8 cellular contexts compared by ENCODE assay signal in genomic region chr2:202238234-202239197, GRCh38. TPM values are rescaled to one million over a fixed set of nuclear protein-coding genes. Genes with fewer than 3 reads are reported as not detected.
DNase-seq lines count a peak whose midpoint lies in the region; ATAC-seq and TF ChIP-seq lines count a peak whose summit lies in the region.

SUMO1 (minus strand) TSS chr2:202238597; CDS start chr2:202238451, 146 bp downstream.

- H3K27me3 Mint-ChIP-seq in activated T-helper 17 cell treated with anti-CD3 and anti-CD28 coated beads, Interleukin-2, amount 50 U/mL, for 72 hours: no peaks in the 10 kb centered on the region
- no peaks in the 10 kb centered on the region for H3K27me3 Mint-ChIP-seq in naive B cell
- H3K27me3 Mint-ChIP-seq in stimulated activated memory B cell treated with anti-CD40 and anti-IgM and Interleukin-4, amounts not matched to agents 10 μg/mL and 1 μg/mL and 100 μg/mL, for 72 hours: no peaks in the 10 kb centered on the region

- H3K27ac ChIP-seq in RWPE1 (peak within 1 kb of the TSS; percentile 86), fibroblast of lung (ENCODE audit: insufficient read depth, low read length) (peak within 1 kb of the TSS; percentile 84)

- peak within 1 kb of the TSS; percentile 77 for H3K9ac ChIP-seq in fibroblast of lung (ENCODE audit: insufficient read depth, low read length)

- H3K36me3 ChIP-seq in fibroblast of lung (ENCODE audit: control insufficient read depth, insufficient read depth, low read length): no peaks in the 10 kb centered on the region

- H3K27ac Mint-ChIP-seq in activated T-helper 17 cell treated with anti-CD3 and anti-CD28 coated beads, Interleukin-2, amount 50 U/mL, for 72 hours: peak within 1 kb of the TSS; percentile 95
- peak within 1 kb of the TSS; percentile 92 to 98 (median 98) for H3K27ac Mint-ChIP-seq in naive B cell
- peak within 1 kb of the TSS; percentile 85 for H3K27ac Mint-ChIP-seq in stimulated activated memory B cell treated with anti-CD40 and anti-IgM and Interleukin-4, amounts not matched to agents 10 μg/mL and 1 μg/mL and 100 μg/mL, for 72 hours

- POLR2A ChIA-PET in RWPE1 (lab: Yijun Ruan, JAX; ENCODE audit: low non-redundant PET): no interaction called here

- peaks cover 4% of the 10 kb centered on the region for H3K4me1 Mint-ChIP-seq in activated T-helper 17 cell treated with anti-CD3 and anti-CD28 coated beads, Interleukin-2, amount 50 U/mL, for 72 hours
- peaks cover 17 to 37% (median 25%) of the 10 kb centered on the region in 3 donors for H3K4me1 Mint-ChIP-seq in naive B cell
- H3K4me1 Mint-ChIP-seq in stimulated activated memory B cell treated with anti-CD40 and anti-IgM and Interleukin-4, amounts not matched to agents 10 μg/mL and 1 μg/mL and 100 μg/mL, for 72 hours: peaks cover 16% of the 10 kb centered on the region

- TF ChIP-seq CTCF in LNCaP clone FGC (IDR thresholded peaks at IDR 0.05; ENCODE audit: control insufficient read depth, extremely low read depth, insufficient read depth) (no peak), RWPE1 (conservative IDR thresholded peaks at IDR 0.05; ENCODE audit: low read depth) (no peak), fibroblast of lung (conservative IDR thresholded peaks at IDR 0.05 in 1 of 2, IDR thresholded peaks at IDR 0.05 in 1 of 2; ENCODE audit: low read depth in 1 of 2, low read length in 2 of 2) (no peak)

- peaks cover 3% of the 10 kb centered on the region for H4K20me1 ChIP-seq in fibroblast of lung (ENCODE audit: control insufficient read depth, extremely low read depth, insufficient read depth, low read length)

- H3K4me1 ChIP-seq in fibroblast of lung (ENCODE audit: control insufficient read depth, extremely low read depth, insufficient read depth, low read length): no peaks in the 10 kb centered on the region

- H3K4me3 ChIP-seq in LNCaP clone FGC (ENCODE audit: low read depth, low read length) (peak within 1 kb of the TSS; percentile 90), fibroblast of lung (replicated peaks in 1 of 4; ENCODE audit: control extremely low read depth in 1 of 4, insufficient read depth in 1 of 4, low read depth in 3 of 4, low read length in 4 of 4) (peak within 1 kb of the TSS; percentile 88 to 99 (median 94))

- H3K4me3 Mint-ChIP-seq in activated T-helper 17 cell treated with anti-CD3 and anti-CD28 coated beads, Interleukin-2, amount 50 U/mL, for 72 hours: peak within 1 kb of the TSS; percentile 92
- peak within 1 kb of the TSS; percentile 95 to 100 (median 96) for H3K4me3 Mint-ChIP-seq in naive B cell
- peak within 1 kb of the TSS; percentile 91 for H3K4me3 Mint-ChIP-seq in stimulated activated memory B cell treated with anti-CD40 and anti-IgM and Interleukin-4, amounts not matched to agents 10 μg/mL and 1 μg/mL and 100 μg/mL, for 72 hours

- H3K9me3 Mint-ChIP-seq in activated T-helper 17 cell treated with anti-CD3 and anti-CD28 coated beads, Interleukin-2, amount 50 U/mL, for 72 hours: no peaks in the 10 kb centered on the region
- no peaks in the 10 kb centered on the region for H3K9me3 Mint-ChIP-seq in naive B cell
- no peaks in the 10 kb centered on the region for H3K9me3 Mint-ChIP-seq in stimulated activated memory B cell treated with anti-CD40 and anti-IgM and Interleukin-4, amounts not matched to agents 10 μg/mL and 1 μg/mL and 100 μg/mL, for 72 hours

- H3K36me3 Mint-ChIP-seq in activated T-helper 17 cell treated with anti-CD3 and anti-CD28 coated beads, Interleukin-2, amount 50 U/mL, for 72 hours (ENCODE audit: low read depth): peaks cover 15% of the 10 kb centered on the region
- no peaks in the 10 kb centered on the region for H3K36me3 Mint-ChIP-seq in naive B cell
- H3K36me3 Mint-ChIP-seq in stimulated activated memory B cell treated with anti-CD40 and anti-IgM and Interleukin-4, amounts not matched to agents 10 μg/mL and 1 μg/mL and 100 μg/mL, for 72 hours: no peaks in the 10 kb centered on the region

- H3K4me2 ChIP-seq in fibroblast of lung (ENCODE audit: extremely low read depth, insufficient read depth, low read length): peak within 1 kb of the TSS; percentile 79

- H3K27me3 ChIP-seq in fibroblast of lung (ENCODE audit: control insufficient read depth, insufficient read depth, low read length): no peaks in the 10 kb centered on the region

- no peaks in the 10 kb centered on the region for H3K9me3 ChIP-seq in fibroblast of lung (ENCODE audit: control insufficient read depth, insufficient read depth, low read depth, low read length)

- peak; percentile 94 for DNase-seq in Daoy (ENCODE audit: low read depth)
- peak; percentile 59 for DNase-seq in GOT3 (lab: John Stamatoyannopoulos, UW)
- peak; percentile 54 for DNase-seq in LNCaP clone FGC (ENCODE audit: low read depth)
- DNase-seq in RWPE1 (ENCODE audit: low spot score): peak; percentile 87
- DNase-seq in fibroblast of lung (ENCODE audit: low read depth in 2 of 2): peak; percentile 86 to 88
- peak; percentile 88 for DNase-seq in naive B cell

- peak; percentile 97 for ATAC-seq in activated T-helper 17 cell treated with anti-CD3 and anti-CD28 coated beads, Interleukin-2, amount 50 U/mL, for 72 hours (replicated peaks)
- peak; percentile 94 to 96 for ATAC-seq in naive B cell (ENCODE audit: low read depth in 2 of 2)
- peak; percentile 96 for ATAC-seq in stimulated activated memory B cell treated with anti-CD40 and anti-IgM and Interleukin-4, amounts not matched to agents 10 μg/mL and 1 μg/mL and 100 μg/mL, for 72 hours

- CTCF ChIA-PET in RWPE1 (lab: Yijun Ruan, JAX): no interaction called here

- H3K79me2 ChIP-seq in fibroblast of lung (ENCODE audit: control insufficient read depth, insufficient read depth, low read length): peaks cover 44% of the 10 kb centered on the region

- H2AFZ ChIP-seq in fibroblast of lung (ENCODE audit: low read length): peak within 1 kb of the TSS; percentile 100

RNA-seq across cellular contexts. Expression of gene SUMO1, which starts in this region (rescaled TPM):
- total RNA-seq in Daoy (2014; rRNA removed; shearing (Covaris generic)): 160 and 173 TPM in 2 replicates
- total RNA-seq in activated T-helper 17 cell treated with anti-CD3 and anti-CD28 coated beads, Interleukin-2, amount 50 U/mL, for 72 hours: 100 to 1,000 TPM in 1 of 2 donors, 10 to 100 TPM in 1; 81.8 to 115 TPM
- total RNA-seq in fibroblast of lung: 97.3 and 107 TPM in 2 replicates
- polyA plus RNA-seq in fibroblast of lung (151 and 170 TPM in 2 replicates), naive B cell (ENCODE audit: low read depth in 6 of 6) (100 to 1,000 TPM; 136 to 248 (median 168) TPM)
- 150 and 164 TPM in 2 replicates for polyA plus RNA-seq in fibroblast of lung (2012)
- polyA minus RNA-seq in fibroblast of lung (ENCODE audit: low replicate concordance): 4.3 and 5.2 TPM in 2 replicates

Comparison
In these comparisons a context has a peak if more than half of its experiments do, and no peak if none do; other contexts are left out.
1. Peak in every context shown above with its lines: DNase-seq, ATAC-seq, H3K4me3 ChIP-seq and H3K27ac ChIP-seq.